In the genomic region with DNA sequence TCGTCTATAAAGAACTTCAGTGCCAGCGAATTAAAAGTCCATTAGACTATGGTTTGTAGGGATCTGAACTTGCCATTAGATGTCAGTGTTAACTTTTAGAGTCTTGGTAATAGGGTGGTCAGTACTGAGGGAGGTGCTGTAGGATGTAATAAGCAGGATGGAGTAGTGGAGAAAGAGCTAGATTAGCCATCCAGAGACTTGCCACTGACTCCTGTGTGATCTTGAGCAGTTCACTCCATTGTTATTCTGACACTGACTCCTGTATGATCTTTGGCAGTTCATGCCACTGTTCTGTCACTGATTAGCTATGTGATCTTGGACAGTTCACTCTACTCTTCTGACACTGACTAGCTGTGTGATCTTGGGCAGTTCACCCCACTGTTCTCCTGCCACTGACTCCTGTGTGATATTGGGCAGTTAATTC, we compare ENCODE assay signal across 10 cellular contexts.
DNase-seq lines count a peak whose midpoint lies in the region; TF ChIP-seq lines count a peak whose summit lies in the region.
"Had no signal": no experiment of that assay in that cellular context is flagged by ENCODE, and none has a peak within 500 bp of the region (broad histone marks: within the 10 kb centered on the region; RNA-seq: fewer than 3 reads in every experiment).

No MANE protein-coding gene starts in this region.

- peaks cover 21% of the 10 kb centered on the region for H3K9me3 ChIP-seq in endodermal cell (ENCODE audit: control insufficient read depth, low read length)
- no peaks in the 10 kb centered on the region for H3K9me3 ChIP-seq in CD4-positive, alpha-beta memory T cell (ENCODE audit: control insufficient read depth in 1 of 2, low read length in 2 of 2)
- H3K9me3 ChIP-seq: suprapubic skin had no signal

- peaks cover 25% of the 10 kb centered on the region for H3K9me3 Mint-ChIP-seq in endodermal cell
- H3K9me3 Mint-ChIP-seq in CD4-positive, alpha-beta memory T cell = peaks cover 6 to 19% (median 9%) of the 10 kb centered on the region in 8 donors

- in situ Hi-C loops in Caki2 (cut with HindIII; ENCODE audit: low pct_unique_long_range_greater_than_20kb, low sequenced_read_pairs) = no loop called here

- H3K36me3 ChIP-seq in endodermal cell (ENCODE audit: control insufficient read depth, insufficient read depth, low read length) = peaks cover 35% of the 10 kb centered on the region
- H3K36me3 ChIP-seq in CD4-positive, alpha-beta memory T cell (ENCODE audit: insufficient read depth, low read length) = no peaks in the 10 kb centered on the region
- H3K36me3 ChIP-seq: suprapubic skin had no signal

- no peaks in the 10 kb centered on the region for H3K4me1 ChIP-seq in endodermal cell (ENCODE audit: control insufficient read depth, insufficient read depth, low read length)
- H3K4me1 ChIP-seq in CD4-positive, alpha-beta memory T cell (ENCODE audit: insufficient read depth, low read length) = no peaks in the 10 kb centered on the region
- H3K4me1 ChIP-seq: suprapubic skin had no signal

- H3K4me3 ChIP-seq in endodermal cell (ENCODE audit: low read length) = no peak overlapping the region
- no peak overlapping the region for H3K4me3 ChIP-seq in CD4-positive, alpha-beta memory T cell (ENCODE audit: low read length in 2 of 2)
- H3K4me3 ChIP-seq: suprapubic skin had no signal

- intact Hi-C loops in CD4-positive, alpha-beta memory T cell (cut with micrococcal nuclease) = loop anchor here (10.0 kb wide), 1 partner anchor 190 kb away; a partner anchor contains a TSS

- H3K9ac ChIP-seq in endodermal cell (ENCODE audit: extremely low read depth, low read length, poor library complexity, severe bottlenecking) = no peak overlapping the region

- peaks cover 5% of the 10 kb centered on the region for H3K4me1 Mint-ChIP-seq in endodermal cell
- no peaks in the 10 kb centered on the region for H3K4me1 Mint-ChIP-seq in CD4-positive, alpha-beta memory T cell

- CTCF ChIA-PET in CD4-positive, alpha-beta memory T cell (lab: Charles Lee; ENCODE audit: partially characterized antibody) = interaction anchor here (0.8 to 2.5 kb wide), 5 partner anchors 86 to 191 kb away, joined by 3 to 15 read pairs (median 4); a partner anchor contains a TSS

- POLR2A ChIA-PET in CD4-positive, alpha-beta memory T cell (lab: Charles Lee; ENCODE audit: partially characterized antibody) = no interaction called here

- H3K4me3 Mint-ChIP-seq in endodermal cell = no peak overlapping the region
- H3K4me3 Mint-ChIP-seq in CD4-positive, alpha-beta memory T cell = no peak overlapping the region

- no peaks in the 10 kb centered on the region for H3K27me3 ChIP-seq in endodermal cell (ENCODE audit: control insufficient read depth, insufficient read depth, low read length, poor library complexity, severe bottlenecking)
- H3K27me3 ChIP-seq in CD4-positive, alpha-beta memory T cell (ENCODE audit: insufficient read depth, low read length) = no peaks in the 10 kb centered on the region
- H3K27me3 ChIP-seq: suprapubic skin had no signal

- DNase-seq in Caki2 (ENCODE audit: low read depth) (peak; percentile 54), NAMALWA (ENCODE audit: low spot score) (peak; percentile 18), endodermal cell (no peak), midbrain (lab: John Stamatoyannopoulos, UW) (peak; percentile 35), cerebellar nuclear complex (lab: John Stamatoyannopoulos, UW) (no peak), germinal center (ENCODE audit: low spot score) (no peak)
- no peak for DNase-seq in CD4-positive, alpha-beta memory T cell
- DNase-seq in activated effector memory CD4-positive, alpha-beta T cell treated with anti-CD3 and anti-CD28 coated beads, Interleukin-2, amount 50 U/mL, for 16 hours = no peak
- DNase-seq: activated T-cell treated with anti-CD3 and anti-CD28 coated beads, Interleukin-2, amount 50 U/mL, for 1 hour had no signal

- WGBS in endodermal cell (ENCODE audit: insufficient coverage in 1 of 2, insufficient read length in 1 of 2), 2 experiments = 86 to 87% methylated on average over 2 of the region's 2 CpGs

- H3K36me3 Mint-ChIP-seq in endodermal cell (ENCODE audit: low read depth) = peaks cover 50% of the 10 kb centered on the region
- H3K36me3 Mint-ChIP-seq in CD4-positive, alpha-beta memory T cell = peaks cover 48 to 56% of the 10 kb centered on the region in 2 donors

- no peaks in the 10 kb centered on the region for H3K27me3 Mint-ChIP-seq in endodermal cell (ENCODE audit: insufficient read depth)
- H3K27me3 Mint-ChIP-seq in CD4-positive, alpha-beta memory T cell = no peaks in the 10 kb centered on the region

- H3K27ac ChIP-seq in endodermal cell (ENCODE audit: low read depth, low read length) = no peak overlapping the region
- H3K27ac ChIP-seq in CD4-positive, alpha-beta memory T cell (ENCODE audit: low read depth, low read length) = no peak overlapping the region
- H3K27ac ChIP-seq: suprapubic skin had no signal

- TF ChIP-seq CTCF in endodermal cell (conservative IDR thresholded peaks at IDR 0.05) = peak; percentile 33

- H3K27ac Mint-ChIP-seq in endodermal cell = no peak overlapping the region
- peak overlapping the region in 1 of 7 donors; percentile 9 for H3K27ac Mint-ChIP-seq in CD4-positive, alpha-beta memory T cell

Comparison
In these comparisons a context has a peak if more than half of its experiments do, and no peak if none do; other contexts are left out.
1. DNase-seq: peak in Caki2 (single experiment), NAMALWA (single experiment) and midbrain (single experiment); none in endodermal cell (single experiment), cerebellar nuclear complex (0 of 2), CD4-positive, alpha-beta memory T cell (0 of 5), activated effector memory CD4-positive, alpha-beta T cell treated with anti-CD3 and anti-CD28 coated beads, Interleukin-2, amount 50 U/mL, for 16 hours (single experiment) and germinal center (single experiment).